ENCODE assay signal across 13 cellular contexts in the genomic region with DNA sequence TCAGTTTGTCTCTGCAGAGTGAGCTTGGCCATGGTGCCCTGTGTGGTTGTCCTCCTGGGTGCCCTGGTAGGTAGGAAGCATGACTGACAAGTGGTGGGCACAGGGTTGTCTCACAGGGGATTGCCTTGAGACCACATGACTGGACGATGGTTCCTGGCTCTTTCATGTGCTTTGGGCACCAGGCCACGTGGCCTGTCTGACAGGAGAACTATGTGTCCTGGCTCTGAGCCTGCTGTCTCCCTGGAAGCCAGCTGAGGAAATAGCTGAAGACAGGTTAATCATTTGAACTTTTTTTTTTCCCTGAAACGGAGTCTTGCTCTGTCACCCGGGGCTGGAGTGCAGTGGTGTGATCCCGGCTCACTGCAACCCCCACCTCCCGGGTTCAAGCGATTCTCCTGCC.
DNase-seq lines count a peak whose midpoint lies in the region; ATAC-seq, FAIRE-seq and TF ChIP-seq lines count a peak whose summit lies in the region.
"Had no signal": no experiment of that assay in that cellular context is flagged by ENCODE, and none has a peak within 500 bp of the region (broad histone marks: within the 10 kb centered on the region; RNA-seq: fewer than 3 reads in every experiment).

No MANE protein-coding gene starts in this region.

- no peak overlapping the region for H3K4me3 ChIP-seq in fibroblast of mammary gland (ENCODE audit: control insufficient read depth, low read depth, low read length)
- H3K4me3 ChIP-seq in pancreas, result no peak overlapping the region
- H3K4me3 ChIP-seq in left lung, result no peak overlapping the region

- intact Hi-C loops in pancreas (cut with DNase I), result no loop called here
- intact Hi-C loops in left lung (cut with DNase I), result no loop called here

- no peaks in the 10 kb centered on the region for H3K36me3 ChIP-seq in pancreas
- no peaks in the 10 kb centered on the region for H3K36me3 ChIP-seq in left lung

- H3K27ac ChIP-seq in RWPE1 (peak overlapping the region; percentile 61), pancreas (no peak overlapping the region), left lung (no peak overlapping the region)
- H3K27ac ChIP-seq: KMS-11 had no signal

- POLR2A ChIA-PET in RWPE1 (lab: Yijun Ruan, JAX; ENCODE audit: low non-redundant PET), result no interaction called here

- DNase-seq in EL, result peak; percentile 55
- no peak for DNase-seq in RWPE1 (ENCODE audit: low spot score)
- DNase-seq in fibroblast of mammary gland (ENCODE audit: low read depth), result peak; percentile 58
- DNase-seq in pancreas, result peak; percentile 67 to 87 (median 78)
- DNase-seq in NCI-H128 (lab: John Stamatoyannopoulos, UW; ENCODE audit: unreplicated experiment), result no peak
- DNase-seq in NCI-H2081 (lab: John Stamatoyannopoulos, UW), result no peak
- no peak for DNase-seq in iPS-NIHi7 (ENCODE audit: extremely low spot score)
- no peak for DNase-seq in left lung
- DNase-seq: activated CD4-positive, alpha-beta T cell treated with anti-CD3 and anti-CD28 coated beads, Interleukin-2, amount 10 ng/mL, durations not matched to agents 7 days and 5 days; aorta; head of caudate nucleus; stimulated activated CD4-positive, alpha-beta T cell treated with anti-CD3 and anti-CD28 coated beads, Interleukin-2, amount 100 ng/mL, for 24 hours had no signal

- no peak for FAIRE-seq in pancreas (lab: Jason Lieb, UNC)

- H3K27me3 ChIP-seq in pancreas (no peaks in the 10 kb centered on the region), left lung (no peaks in the 10 kb centered on the region)

- no peaks in the 10 kb centered on the region for H3K9me3 ChIP-seq in pancreas
- no peaks in the 10 kb centered on the region for H3K9me3 ChIP-seq in left lung

- H3K4me1 ChIP-seq in pancreas, result peaks cover 5 to 27% (median 22%) of the 10 kb centered on the region in 3 donors
- H3K4me1 ChIP-seq in left lung, result no peaks in the 10 kb centered on the region

- TF ChIP-seq CTCF in RWPE1 (conservative IDR thresholded peaks at IDR 0.05; ENCODE audit: low read depth) (no peak), fibroblast of mammary gland (conservative IDR thresholded peaks at IDR 0.05; ENCODE audit: control insufficient read depth, insufficient read depth, low read depth, low read length) (no peak), pancreas (IDR thresholded peaks at IDR 0.05) (no peak), left lung (IDR thresholded peaks at IDR 0.05) (no peak)

- 2 to 12% methylated on average over 7 of the region's 7 CpGs for WGBS in pancreas, 2 donors

- CTCF ChIA-PET in RWPE1 (lab: Yijun Ruan, JAX), result interaction anchor here (0.6 to 1.0 kb wide), 4 partner anchors 47 to 215 kb away, joined by 3 to 4 read pairs (median 4); no protein-coding TSS in a partner anchor

- ATAC-seq in pancreas, result peak; percentile 82 to 89 (median 86)
- no peak for ATAC-seq in left lung

Comparison
In these comparisons a context has a peak if more than half of its experiments do, and no peak if none do; other contexts are left out.
1. DNase-seq: peak in EL (single experiment), fibroblast of mammary gland (single experiment) and pancreas (6 of 6); none in RWPE1 (single experiment), NCI-H128 (single experiment), NCI-H2081 (0 of 2), iPS-NIHi7 (single experiment) and left lung (0 of 2).